ENCODE assay signal across 8 cellular contexts in genomic region chr19:48390188-48391099, GRCh38. TPM values are rescaled to one million over a fixed set of nuclear protein-coding genes. Genes with fewer than 3 reads are reported as not detected.
DNase-seq lines count a peak whose midpoint lies in the region; ATAC-seq lines count a peak whose summit lies in the region.

No MANE protein-coding gene starts in this region.

- H3K27me3 Mint-ChIP-seq in stimulated activated naive CD8-positive, alpha-beta T cell treated with anti-CD3 and anti-CD28 coated beads, Interleukin-15, Interleukin-2, amounts not matched to agents 100 ng/mL and 50 ng/mL, for 24 hours = peaks cover 20% of the 10 kb centered on the region

- no peaks in the 10 kb centered on the region for H3K9me3 Mint-ChIP-seq in stimulated activated naive CD8-positive, alpha-beta T cell treated with anti-CD3 and anti-CD28 coated beads, Interleukin-15, Interleukin-2, amounts not matched to agents 100 ng/mL and 50 ng/mL, for 24 hours

- DNase-seq in C1 segment of cervical spinal cord (lab: John Stamatoyannopoulos, UW) (peak in 12 of 14 donors; percentile 14 to 79 (median 40)), NCI-H69 (lab: John Stamatoyannopoulos, UW) (peak; percentile 74), epithelial cell of prostate (ENCODE audit: low read depth, low spot score) (no peak), mucosa of gallbladder (ENCODE audit: low spot score) (peak; percentile 53)
- DNase-seq in activated T-cell treated with anti-CD3 and anti-CD28 coated beads, Interleukin-2, amount 50 U/mL, for 1 hour = peak; percentile 76

- H3K27ac Mint-ChIP-seq in stimulated activated naive CD8-positive, alpha-beta T cell treated with anti-CD3 and anti-CD28 coated beads, Interleukin-15, Interleukin-2, amounts not matched to agents 100 ng/mL and 50 ng/mL, for 24 hours = peak overlapping the region; percentile 98

- H3K36me3 Mint-ChIP-seq in stimulated activated naive CD8-positive, alpha-beta T cell treated with anti-CD3 and anti-CD28 coated beads, Interleukin-15, Interleukin-2, amounts not matched to agents 100 ng/mL and 50 ng/mL, for 24 hours (ENCODE audit: low read depth) = peaks cover 24% of the 10 kb centered on the region

- peak overlapping the region; percentile 89 for H3K4me3 Mint-ChIP-seq in stimulated activated naive CD8-positive, alpha-beta T cell treated with anti-CD3 and anti-CD28 coated beads, Interleukin-15, Interleukin-2, amounts not matched to agents 100 ng/mL and 50 ng/mL, for 24 hours

- H3K27ac ChIP-seq in epithelial cell of prostate = peak overlapping the region; percentile 73

- ATAC-seq in GM21529 (IDR thresholded peaks at IDR 0.05; ENCODE audit: unreplicated experiment) (peak; percentile 57), HG02870 (IDR thresholded peaks at IDR 0.05; ENCODE audit: unreplicated experiment) (no peak)

- H3K4me1 Mint-ChIP-seq in stimulated activated naive CD8-positive, alpha-beta T cell treated with anti-CD3 and anti-CD28 coated beads, Interleukin-15, Interleukin-2, amounts not matched to agents 100 ng/mL and 50 ng/mL, for 24 hours (ENCODE audit: low read depth) = peaks cover 5% of the 10 kb centered on the region

RNA-seq across cellular contexts. Expression of gene KDELR1, which starts 0.9 kb away (rescaled TPM):
- total RNA-seq in mucosa of gallbladder = 205 TPM

RNA-seq across cellular contexts. Expression of gene GRIN2D, which starts 3.0 kb away (rescaled TPM):
- total RNA-seq in mucosa of gallbladder = 0.69 TPM

RNA-seq across cellular contexts. Expression of gene SYNGR4, which starts 26.3 kb away (rescaled TPM):
- not detected for total RNA-seq in mucosa of gallbladder

RNA-seq across cellular contexts. Expression of gene TMEM143, which starts 26.7 kb away (rescaled TPM):
- total RNA-seq in mucosa of gallbladder = 18.0 TPM

RNA-seq across cellular contexts. Expression of gene GRWD1, which starts 55.3 kb away (rescaled TPM):
- 27.6 TPM for total RNA-seq in mucosa of gallbladder
